In genomic region chr11:46350695-46351094, GRCh38 we compare ENCODE assay signal across 16 cellular contexts. TPM values are rescaled to one million over a fixed set of nuclear protein-coding genes. Genes with fewer than 3 reads are reported as not detected.
DNase-seq lines count a peak whose midpoint lies in the region; ATAC-seq, FAIRE-seq and TF ChIP-seq lines count a peak whose summit lies in the region.
"Had no signal": no experiment of that assay in that cellular context is flagged by ENCODE, and none has a peak within 500 bp of the region (broad histone marks: within the 10 kb centered on the region; RNA-seq: fewer than 3 reads in every experiment).

No MANE protein-coding gene starts in this region.

- no peak for TF ChIP-seq POLR2A in GM12891 (IDR thresholded peaks at IDR 0.05; ENCODE audit: low read depth, low read length)

- CTCF ChIA-PET in A673 (lab: Charles Lee), result interaction anchor here (0.5 to 2.8 kb wide), 5 partner anchors 10 to 289 kb away, joined by 5 to 27 read pairs (median 7); partner anchors contain the start of gene CHRM4
- CTCF ChIA-PET in CD4-positive, alpha-beta T cell (lab: Charles Lee), result interaction anchor here (1.5 to 3.5 kb wide), 3 partner anchors 11 to 38 kb away, joined by 4 to 40 read pairs (median 32); no protein-coding TSS in a partner anchor

- H3K9me3 ChIP-seq in A673 (ENCODE audit: low read depth, low read length, poor library complexity, severe bottlenecking), result no peaks in the 10 kb centered on the region
- no peaks in the 10 kb centered on the region for H3K9me3 ChIP-seq in CD4-positive, alpha-beta T cell (ENCODE audit: control insufficient read depth, low read length)
- H3K9me3 ChIP-seq: thyroid gland had no signal

- no peaks in the 10 kb centered on the region for H3K27me3 ChIP-seq in A673 (replicated peaks; ENCODE audit: insufficient read depth, low read depth, low read length, poor library complexity)
- no peaks in the 10 kb centered on the region for H3K27me3 ChIP-seq in CD4-positive, alpha-beta T cell (ENCODE audit: control insufficient read depth, insufficient read depth, low read length)
- H3K27me3 ChIP-seq: thyroid gland had no signal

- H3K9me3 Mint-ChIP-seq in CD4-positive, alpha-beta T cell, result no peaks in the 10 kb centered on the region
- H3K9me3 Mint-ChIP-seq in activated naive CD8-positive, alpha-beta T cell treated with anti-CD3 and anti-CD28 coated beads, Interleukin-2, amount 50 U/mL, for 24 hours, result no peaks in the 10 kb centered on the region
- H3K9me3 Mint-ChIP-seq in nephron, result no peaks in the 10 kb centered on the region
- H3K9me3 Mint-ChIP-seq: activated B cell treated with CpG ODN at 0.5 μM for 24 hours had no signal

- ATAC-seq in CD4-positive, alpha-beta T cell (ENCODE audit: poor library complexity), result no peak
- ATAC-seq in activated naive CD8-positive, alpha-beta T cell treated with anti-CD3 and anti-CD28 coated beads, Interleukin-2, amount 50 U/mL, for 24 hours, result no peak
- ATAC-seq: GM12878, Panc1 had no signal

- H3K27ac ChIP-seq in A673 (ENCODE audit: low read depth, low read length, poor library complexity, severe bottlenecking), result peak overlapping the region; percentile 2
- H3K27ac ChIP-seq in CD4-positive, alpha-beta T cell (ENCODE audit: low read depth, low read length), result peak overlapping the region; percentile 65
- H3K27ac ChIP-seq: thyroid gland had no signal

- peaks cover 47% of the 10 kb centered on the region for H3K36me3 Mint-ChIP-seq in CD4-positive, alpha-beta T cell (ENCODE audit: low read depth)
- peaks cover 3% of the 10 kb centered on the region for H3K36me3 Mint-ChIP-seq in activated naive CD8-positive, alpha-beta T cell treated with anti-CD3 and anti-CD28 coated beads, Interleukin-2, amount 50 U/mL, for 24 hours (ENCODE audit: low read depth)
- no peaks in the 10 kb centered on the region for H3K36me3 Mint-ChIP-seq in nephron (ENCODE audit: low read depth)

- BruUV-seq in A673 (replicated peaks; lab: Mats Ljungman, UMichigan), result no TSS peak

- POLR2A ChIA-PET in A673 (lab: Charles Lee; ENCODE audit: low non-redundant PET), result no interaction called here
- POLR2A ChIA-PET in CD4-positive, alpha-beta T cell (lab: Charles Lee), result interaction anchor here (1.1 to 14.3 kb wide), 3 partner anchors 8 to 18 kb away, joined by 4 to 266 read pairs (median 10); no protein-coding TSS in a partner anchor

- intact Hi-C loops in A673 (cut with micrococcal nuclease; ENCODE audit: unreplicated experiment), result no loop called here
- intact Hi-C loops in CD4-positive, alpha-beta T cell (cut with DNase I, micrococcal nuclease), result loop anchor here (1.0 to 5.0 kb wide), 3 partner anchors 31 to 187 kb away; partner anchors contain the start of gene MDK (in 1 of the 2)

- H3K36me3 ChIP-seq in A673 (ENCODE audit: insufficient read depth, low read length, poor library complexity, severe bottlenecking), result peaks cover 4% of the 10 kb centered on the region
- H3K36me3 ChIP-seq: thyroid gland had no signal

- H3K4me3 Mint-ChIP-seq in CD4-positive, alpha-beta T cell, result peak overlapping the region; percentile 66
- H3K4me3 Mint-ChIP-seq in activated naive CD8-positive, alpha-beta T cell treated with anti-CD3 and anti-CD28 coated beads, Interleukin-2, amount 50 U/mL, for 24 hours, result no peak overlapping the region
- H3K4me3 Mint-ChIP-seq in nephron, result peak overlapping the region; percentile 37 to 69 (median 44)
- H3K4me3 Mint-ChIP-seq: activated B cell treated with CpG ODN at 0.5 μM for 24 hours had no signal

- peak overlapping the region; percentile 89 for H3K27ac Mint-ChIP-seq in CD4-positive, alpha-beta T cell
- H3K27ac Mint-ChIP-seq in activated naive CD8-positive, alpha-beta T cell treated with anti-CD3 and anti-CD28 coated beads, Interleukin-2, amount 50 U/mL, for 24 hours, result peak overlapping the region; percentile 60
- H3K27ac Mint-ChIP-seq in nephron, result no peak overlapping the region
- H3K27ac Mint-ChIP-seq: activated B cell treated with CpG ODN at 0.5 μM for 24 hours had no signal

- no peak for FAIRE-seq in GM12891 (lab: Jason Lieb, UNC)
- FAIRE-seq: endometrium, GM12878 had no signal

- H3K27me3 Mint-ChIP-seq in CD4-positive, alpha-beta T cell, result no peaks in the 10 kb centered on the region
- H3K27me3 Mint-ChIP-seq in activated naive CD8-positive, alpha-beta T cell treated with anti-CD3 and anti-CD28 coated beads, Interleukin-2, amount 50 U/mL, for 24 hours, result peaks cover 2% of the 10 kb centered on the region
- peaks cover 12% of the 10 kb centered on the region for H3K27me3 Mint-ChIP-seq in nephron (ENCODE audit: low read depth)
- H3K27me3 Mint-ChIP-seq: activated B cell treated with CpG ODN at 0.5 μM for 24 hours had no signal

- DNase-seq in A673 (ENCODE audit: low spot score), result no peak
- no peak for DNase-seq in CD4-positive, alpha-beta T cell
- no peak for DNase-seq in activated naive CD8-positive, alpha-beta T cell treated with anti-CD3 and anti-CD28 coated beads, Interleukin-2, amount 50 U/mL, for 24 hours
- no peak for DNase-seq in GM12891 (ENCODE audit: insufficient read length, low spot score)
- no peak for DNase-seq in dedifferentiated amniotic fluid mesenchymal stem cell (ENCODE audit: extremely low spot score)
- DNase-seq in NCI-H146 (lab: John Stamatoyannopoulos, UW), result no peak
- DNase-seq: activated B cell treated with CpG ODN at 0.5 μM for 24 hours, foreskin melanocyte, mesenchymal stem cell, NCI-H1930, NCI-H524 treated with DMSO at 0.1 percent for 48 hours, thyroid gland had no signal

- H3K4me3 ChIP-seq in A673 (ENCODE audit: low read depth, low read length, poor library complexity, severe bottlenecking), result no peak overlapping the region
- H3K4me3 ChIP-seq: GM12878, thyroid gland had no signal

- no peak for TF ChIP-seq CTCF in A673 (conservative IDR thresholded peaks at IDR 0.05; ENCODE audit: low read depth, low read length)
- no peak for TF ChIP-seq CTCF in CD4-positive, alpha-beta T cell (IDR thresholded peaks at IDR 0.05)
- no peak for TF ChIP-seq CTCF in nephron (IDR thresholded peaks at IDR 0.05; ENCODE audit: unreplicated experiment in 3 of 3)

- peaks cover 75% of the 10 kb centered on the region for H3K4me1 Mint-ChIP-seq in CD4-positive, alpha-beta T cell (ENCODE audit: low read depth)
- peaks cover 83% of the 10 kb centered on the region for H3K4me1 Mint-ChIP-seq in activated naive CD8-positive, alpha-beta T cell treated with anti-CD3 and anti-CD28 coated beads, Interleukin-2, amount 50 U/mL, for 24 hours
- H3K4me1 Mint-ChIP-seq in nephron, result peaks cover 54% of the 10 kb centered on the region

- peaks cover 60% of the 10 kb centered on the region for H3K4me1 ChIP-seq in A673 (ENCODE audit: insufficient read depth, low read length, poor library complexity, severe bottlenecking)

TF ChIP-seq in GM12891, 5 proteins besides CTCF, POLR2A, EP300 and RAD21:
- TF ChIP-seq TAF1 (IDR thresholded peaks at IDR 0.05; ENCODE audit: low read depth, low read length) (no peak), POLR2AphosphoS5 (IDR thresholded peaks at IDR 0.05; ENCODE audit: low read depth, low read length) (no peak), POU2F2 (IDR thresholded peaks at IDR 0.05; ENCODE audit: low read depth, low read length) (no peak), SPI1 (IDR thresholded peaks at IDR 0.05; ENCODE audit: low read depth, low read length) (no peak), PAX5 (IDR thresholded peaks at IDR 0.05; ENCODE audit: insufficient read depth, low read length, severe bottlenecking) (no peak)

RNA-seq across cellular contexts. Expression of gene DGKZ, which starts 3.4 kb away (rescaled TPM):
- total RNA-seq in A673 (2021), result 139 and 145 TPM in 2 replicates
- total RNA-seq in CD4-positive, alpha-beta T cell, result 100 to 1,000 TPM; 159 to 166 TPM
- 39.6 TPM for polyA plus RNA-seq in GM12891 (2012; ENCODE audit: low read depth, missing spikeins)

RNA-seq across cellular contexts. Expression of gene MDK, which starts 30.8 kb away (rescaled TPM):
- total RNA-seq in A673 (2021), result 252 and 397 TPM in 2 replicates
- 1 to 10 TPM; 5.5 to 6.5 TPM for total RNA-seq in CD4-positive, alpha-beta T cell
- polyA plus RNA-seq in GM12891 (2012; ENCODE audit: low read depth, missing spikeins), result 2.5 TPM

RNA-seq across cellular contexts. Expression of gene CHRM4, which starts 40.9 kb away (rescaled TPM):
- total RNA-seq in A673 (2021), result 0.68 TPM in 1 of 2 replicates, not detected in the other
- 1 to 10 TPM; 3.2 to 3.7 TPM for total RNA-seq in CD4-positive, alpha-beta T cell
- 0.22 TPM for polyA plus RNA-seq in GM12891 (2012; ENCODE audit: low read depth, missing spikeins)

Comparison
In these comparisons a context has a peak if more than half of its experiments do, and no peak if none do; other contexts are left out.
1. H3K27ac Mint-ChIP-seq: peak in CD4-positive, alpha-beta T cell (single experiment) and activated naive CD8-positive, alpha-beta T cell treated with anti-CD3 and anti-CD28 coated beads, Interleukin-2, amount 50 U/mL, for 24 hours (single experiment); none in nephron (0 of 3).
2. RNA of gene MDK, which starts 30.8 kb away (total RNA-seq): 252 to 397 TPM in A673; 5.5 to 6.5 TPM in CD4-positive, alpha-beta T cell; every median in the first group is over 10 times any median in the second.